Comparison of ENCODE assay signal across 27 cellular contexts in the genomic region with DNA sequence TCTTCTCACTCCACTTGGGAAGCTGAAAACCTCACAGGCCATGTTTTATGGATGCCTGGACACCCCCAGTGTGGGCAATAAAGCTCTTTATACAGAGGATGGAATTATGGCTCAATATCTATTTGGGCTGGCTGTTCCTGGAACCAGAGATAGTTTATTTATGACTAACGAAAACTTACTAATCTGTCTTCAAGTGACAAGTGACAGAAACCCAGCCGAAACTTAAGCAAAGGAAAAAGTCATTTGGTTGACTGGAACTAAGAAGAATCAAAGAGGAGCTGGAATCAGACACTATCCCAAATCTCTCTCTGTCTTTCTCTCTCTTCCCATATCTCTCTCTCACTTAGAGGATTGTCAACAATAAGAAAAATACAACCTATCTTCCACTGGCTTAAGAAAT.
A peak's percentile ranks its signal among the peaks of the same experiment; 100 is the strongest.
DNase-seq lines count a peak whose midpoint lies in the region; ATAC-seq, FAIRE-seq and TF ChIP-seq lines count a peak whose summit lies in the region.
"Had no signal": no experiment of that assay in that cellular context is flagged by ENCODE, and none has a peak within 500 bp of the region (broad histone marks: within the 10 kb centered on the region; RNA-seq: fewer than 3 reads in every experiment).

No MANE protein-coding gene starts in this region.

- H3K9ac ChIP-seq in K562 (ENCODE audit: insufficient read depth in 1 of 2, low read depth in 2 of 2, low read length in 2 of 2), result no peak overlapping the region
- no peak overlapping the region for H3K9ac ChIP-seq in smooth muscle cell (ENCODE audit: low read depth)
- H3K9ac ChIP-seq: BLaER1 treated with 17β-estradiol and CSF1 and Interleukin-3, amounts not matched to agents 10 nM and 100 nM had no signal

- WGBS in K562 (ENCODE audit: insufficient coverage, low coverage, missing lambda C conversion rate), result 6% methylated on average over 2 of the region's 2 CpGs
- 17% methylated on average over 2 of the region's 2 CpGs for WGBS in smooth muscle cell (ENCODE audit: low lambda C conversion rate)

- no peak; the same call in 1 of the 2 replicates for TF ChIP-seq EP300 in K562 (IDR thresholded peaks at IDR 0.05; ENCODE audit: low read length)

- CTCF ChIA-PET in MCF 10A (lab: Yijun Ruan, JAX) (interaction anchor here (1.0 kb wide), 1 partner anchor 8 kb away, joined by 3 read pairs; no protein-coding TSS in a partner anchor), Panc1 (lab: Charles Lee) (no interaction called here), K562 (lab: Yijun Ruan, JAX; ENCODE audit: low intra/inter-chr PET ratio) (no interaction called here)

- no peaks in the 10 kb centered on the region for H3K27me3 Mint-ChIP-seq in MCF 10A (ENCODE audit: insufficient read depth, unreplicated experiment)
- H3K27me3 Mint-ChIP-seq: CD4-positive, alpha-beta T cell; CD8-positive, alpha-beta memory T cell had no signal

- TF ChIP-seq POLR2A in breast epithelium (IDR thresholded peaks at IDR 0.05) (no peak), K562 (conservative IDR thresholded peaks at IDR 0.05) (no peak)

- H3K9me3 Mint-ChIP-seq in MCF 10A (ENCODE audit: unreplicated experiment), result no peaks in the 10 kb centered on the region
- H3K9me3 Mint-ChIP-seq: CD4-positive, alpha-beta T cell; CD8-positive, alpha-beta memory T cell; GM23338; H9 had no signal

- H3K4me2 ChIP-seq in K562 (ENCODE audit: insufficient read depth, low read length) (no peak overlapping the region), smooth muscle cell (no peak overlapping the region)
- H3K4me2 ChIP-seq: A549; BLaER1 treated with 17β-estradiol and CSF1 and Interleukin-3, amounts not matched to agents 10 nM and 100 nM; GM23338 had no signal

- no peaks in the 10 kb centered on the region for H3K36me3 ChIP-seq in breast epithelium
- H3K36me3 ChIP-seq in Panc1 (ENCODE audit: control insufficient read depth, insufficient read depth, low read length), result no peaks in the 10 kb centered on the region
- H3K36me3 ChIP-seq in K562 (ENCODE audit: control insufficient read depth, insufficient read depth, low read length), result no peaks in the 10 kb centered on the region
- no peaks in the 10 kb centered on the region for H3K36me3 ChIP-seq in smooth muscle cell (ENCODE audit: low read depth)
- H3K36me3 ChIP-seq: BE2C; BLaER1 treated with 17β-estradiol and CSF1 and Interleukin-3, amounts not matched to agents 10 nM and 100 nM had no signal

- H4K20me1 ChIP-seq in K562 (replicated peaks; ENCODE audit: control insufficient read depth, insufficient read depth, low read length) (no peaks in the 10 kb centered on the region), smooth muscle cell (ENCODE audit: low read depth) (no peaks in the 10 kb centered on the region)
- H4K20me1 ChIP-seq: BLaER1 treated with 17β-estradiol and CSF1 and Interleukin-3, amounts not matched to agents 10 nM and 100 nM had no signal

- H3K4me3 ChIP-seq in breast epithelium, result no peak overlapping the region
- H3K4me3 ChIP-seq in Panc1 (ENCODE audit: low read depth in 2 of 2, low read length in 2 of 2), result no peak overlapping the region
- no peak overlapping the region for H3K4me3 ChIP-seq in K562
- H3K4me3 ChIP-seq in smooth muscle cell, result no peak overlapping the region
- H3K4me3 ChIP-seq: A549; BLaER1 treated with 17β-estradiol and CSF1 and Interleukin-3, amounts not matched to agents 10 nM and 100 nM; GM12878; GM23338 had no signal

- DNase-seq in MCF 10A (ENCODE audit: unreplicated experiment) (no peak), breast epithelium (ENCODE audit: low spot score in 2 of 2) (no peak), Panc1 (ENCODE audit: low read depth, low spot score) (no peak), K562 (ENCODE audit: extremely low read depth in 1 of 4, low spot score in 3 of 4) (peak in 2 of 4 experiments; percentile 12), smooth muscle cell (lab: John Stamatoyannopoulos, UW; ENCODE audit: unreplicated experiment) (no peak), T1000 (lab: John Stamatoyannopoulos, UW) (no peak), kidney glomerular epithelial cell (lab: John Stamatoyannopoulos, UW) (no peak)
- DNase-seq: 8988T; ACHN; AML-193; BE2C; CD4-positive, alpha-beta T cell; CD8-positive, alpha-beta memory T cell; DMS 273 treated with DMSO at 0.1 percent for 48 hours; DMS79; EL; GDM1; H9 had no signal

- no peaks in the 10 kb centered on the region for H3K36me3 Mint-ChIP-seq in MCF 10A (ENCODE audit: insufficient read depth, unreplicated experiment)
- H3K36me3 Mint-ChIP-seq: CD14-positive monocyte; CD8-positive, alpha-beta memory T cell had no signal

- H3K4me1 ChIP-seq in breast epithelium (no peaks in the 10 kb centered on the region), Panc1 (ENCODE audit: control insufficient read depth, insufficient read depth, low read length) (peaks cover 22% of the 10 kb centered on the region), K562 (replicated peaks in 1 of 2; ENCODE audit: control insufficient read depth in 2 of 2, insufficient read depth in 2 of 2, low read length in 2 of 2) (peaks cover 0 to 12% of the 10 kb centered on the region in 2 experiments; a peak in 2 of 5 replicates), smooth muscle cell (ENCODE audit: low read depth) (peaks cover 20% of the 10 kb centered on the region)
- H3K4me1 ChIP-seq: A549 had no signal

- H3K9me3 ChIP-seq in breast epithelium (no peaks in the 10 kb centered on the region), Panc1 (ENCODE audit: control insufficient read depth, insufficient read depth, low read depth, low read length) (no peaks in the 10 kb centered on the region), K562 (replicated peaks; ENCODE audit: control insufficient read depth, insufficient read depth, low read depth, low read length) (no peaks in the 10 kb centered on the region), smooth muscle cell (replicated peaks; ENCODE audit: low read depth) (no peaks in the 10 kb centered on the region)
- H3K9me3 ChIP-seq: A549; BE2C; BLaER1 treated with 17β-estradiol and CSF1 and Interleukin-3, amounts not matched to agents 10 nM and 100 nM had no signal

- BruUV-seq in MCF 10A (replicated peaks; lab: Mats Ljungman, UMichigan) (no TSS peak), Panc1 (replicated peaks; lab: Mats Ljungman, UMichigan) (no TSS peak), K562 (replicated peaks; lab: Mats Ljungman, UMichigan) (no TSS peak)

- H3K79me2 ChIP-seq in K562 (ENCODE audit: control insufficient read depth, insufficient read depth, low read length) (no peaks in the 10 kb centered on the region), smooth muscle cell (ENCODE audit: low read depth) (no peaks in the 10 kb centered on the region)

- in situ Hi-C loops in Panc1 (cut with HindIII; ENCODE audit: low pct_unique_long_range_greater_than_20kb, low sequenced_read_pairs), result no loop called here
- in situ Hi-C loops in K562 (cut with MboI), result no loop called here

- H3K27me3 ChIP-seq in breast epithelium, result no peaks in the 10 kb centered on the region
- H3K27me3 ChIP-seq in Panc1 (ENCODE audit: control insufficient read depth, insufficient read depth, low read length), result no peaks in the 10 kb centered on the region
- H3K27me3 ChIP-seq in K562 (ENCODE audit: control insufficient read depth in 2 of 2, insufficient read depth in 2 of 2, low read length in 2 of 2), result no peaks in the 10 kb centered on the region
- no peaks in the 10 kb centered on the region for H3K27me3 ChIP-seq in smooth muscle cell (ENCODE audit: low read depth)
- H3K27me3 ChIP-seq: BE2C; BLaER1 treated with 17β-estradiol and CSF1 and Interleukin-3, amounts not matched to agents 10 nM and 100 nM had no signal

- peak overlapping the region; percentile 3 for H3K27ac Mint-ChIP-seq in MCF 10A (ENCODE audit: low read depth, unreplicated experiment)
- H3K27ac Mint-ChIP-seq: CD14-positive monocyte; CD4-positive, alpha-beta T cell; CD8-positive, alpha-beta memory T cell; GM23338; H9 had no signal

- ATAC-seq in Panc1, result no peak
- peak; percentile 53 for ATAC-seq in K562
- no peak for ATAC-seq in HG02870 (IDR thresholded peaks at IDR 0.05; ENCODE audit: unreplicated experiment)
- ATAC-seq: A549, GM12878, GM23338, HCT116 had no signal

- no peak overlapping the region for H3K4me3 Mint-ChIP-seq in MCF 10A (ENCODE audit: unreplicated experiment)
- H3K4me3 Mint-ChIP-seq: CD14-positive monocyte; CD4-positive, alpha-beta T cell; CD8-positive, alpha-beta memory T cell; GM23338; H9 had no signal

- H2AFZ ChIP-seq in K562 (ENCODE audit: low read depth, low read length) (peak overlapping the region; percentile 76), smooth muscle cell (ENCODE audit: low read depth) (peak overlapping the region; percentile 3)
- H2AFZ ChIP-seq: GM23338 had no signal

- H3K9me1 ChIP-seq in K562 (ENCODE audit: control insufficient read depth, insufficient read depth, low read length), result no peaks in the 10 kb centered on the region

- POLR2A ChIA-PET in MCF 10A (lab: Yijun Ruan, JAX) (interaction anchor here (3.9 kb wide), 1 partner anchor 10 kb away, joined by 18 read pairs; no protein-coding TSS in a partner anchor), Panc1 (lab: Charles Lee) (interaction anchor here (0.5 kb wide), 1 partner anchor 314 kb away, joined by 4 read pairs; no protein-coding TSS in a partner anchor), K562 (lab: Yijun Ruan, JAX) (interaction anchor here (0.8 to 1.1 kb wide), 2 partner anchors 10 to 182 kb away, joined by 3 read pairs; no protein-coding TSS in a partner anchor)

- peaks cover 13% of the 10 kb centered on the region for H3K4me1 Mint-ChIP-seq in MCF 10A (ENCODE audit: insufficient read depth, unreplicated experiment)
- H3K4me1 Mint-ChIP-seq: CD14-positive monocyte; CD8-positive, alpha-beta memory T cell had no signal

- no peak for FAIRE-seq in K562 (lab: Jason Lieb, UNC)
- FAIRE-seq: A549, D721Med, GM12878, GM18507 had no signal

- no peak overlapping the region for H3K27ac ChIP-seq in breast epithelium
- peak overlapping the region; percentile 60; the same call in 1 of the 2 replicates for H3K27ac ChIP-seq in Panc1 (ENCODE audit: low read length)
- 0 out of 3 replicates have a peak overlapping the region, but pooled peaks have one; percentile 16 for H3K27ac ChIP-seq in K562 (ENCODE audit: extremely low read depth, low read depth, low read length)
- no peak overlapping the region for H3K27ac ChIP-seq in smooth muscle cell (ENCODE audit: low read depth)
- H3K27ac ChIP-seq: A549; BLaER1 treated with 17β-estradiol and CSF1 and Interleukin-3, amounts not matched to agents 10 nM and 100 nM had no signal

- H3F3A ChIP-seq in smooth muscle cell (ENCODE audit: low read depth), result no peaks in the 10 kb centered on the region

- TF ChIP-seq CTCF in MCF 10A (IDR thresholded peaks at IDR 0.05; ENCODE audit: unreplicated experiment) (no peak), breast epithelium (IDR thresholded peaks at IDR 0.05) (no peak), Panc1 (IDR thresholded peaks at IDR 0.05) (no peak), K562 (IDR thresholded peaks at IDR 0.05 in 2 of 3, conservative IDR thresholded peaks at IDR 0.05 in 1 of 3; ENCODE audit: insufficient read depth in 2 of 3, low read depth in 1 of 3, low read length in 3 of 3) (no peak), smooth muscle cell (IDR thresholded peaks at IDR 0.05; ENCODE audit: borderline replicate concordance, insufficient read depth, poor library complexity, severe bottlenecking) (no peak)

- no peak for TF ChIP-seq RAD21 in K562 (CRISPR knock-in tag; conservative IDR thresholded peaks at IDR 0.05 in 1 of 2, IDR thresholded peaks at IDR 0.05 in 1 of 2)

- intact Hi-C loops in MCF 10A (cut with micrococcal nuclease) (loop anchor here (5.0 kb wide), 1 partner anchor 77 kb away; the partner anchor contains the start of gene CDK6), breast epithelium (cut with DNase I; ENCODE audit: low total_unique reads) (no loop called here), Panc1 (cut with micrococcal nuclease; ENCODE audit: unreplicated experiment) (no loop called here), K562 (cut with micrococcal nuclease) (no loop called here)

Comparison
In these comparisons a context has a peak if more than half of its experiments do, and no peak if none do; other contexts are left out.
1. H3K27ac ChIP-seq: peak in Panc1 (single experiment) and K562 (single experiment); none in breast epithelium (0 of 2) and smooth muscle cell (single experiment).